Comparison of ENCODE assay signal across 15 cellular contexts in genomic region chr1:235290740-235291502, GRCh38. TPM values are rescaled to one million over a fixed set of nuclear protein-coding genes. Genes with fewer than 3 reads are reported as not detected.
DNase-seq lines count a peak whose midpoint lies in the region; ATAC-seq and TF ChIP-seq lines count a peak whose summit lies in the region.
"Had no signal": no experiment of that assay in that cellular context is flagged by ENCODE, and none has a peak within 500 bp of the region (broad histone marks: within the 10 kb centered on the region; RNA-seq: fewer than 3 reads in every experiment).

No MANE protein-coding gene starts in this region.

- no peak for DNase-seq in activated CD8-positive, alpha-beta T cell treated with anti-CD3 and anti-CD28 coated beads, Interleukin-2, amount 10 ng/mL, durations not matched to agents 7 days and 5 days
- DNase-seq in activated CD8-positive, alpha-beta T cell treated with anti-CD3 and anti-CD28 coated beads for 36 hours = no peak
- DNase-seq in NCI-H146 treated with DMSO at 0.1 percent for 48 hours (lab: John Stamatoyannopoulos, UW; ENCODE audit: unreplicated experiment) (peak; percentile 26), left lobe of liver (ENCODE audit: low spot score) (no peak), COLO829 (ENCODE audit: low spot score) (no peak)
- DNase-seq: C1 segment of cervical spinal cord, COR-L47, NCI-H1105, NCI-H1930, NCI-H510A, OCI-M1, SHP77 treated with DMSO at 0.1 percent for 48 hours had no signal

- no peaks in the 10 kb centered on the region for H3K27me3 Mint-ChIP-seq in activated CD8-positive, alpha-beta T cell treated with anti-CD3 and anti-CD28 coated beads, Interleukin-2, amount 10 ng/mL, durations not matched to agents 7 days and 5 days (ENCODE audit: low read depth)
- H3K27me3 Mint-ChIP-seq in activated CD8-positive, alpha-beta T cell treated with anti-CD3 and anti-CD28 coated beads for 36 hours = no peaks in the 10 kb centered on the region
- H3K27me3 Mint-ChIP-seq in stimulated activated memory B cell treated with anti-CD40 and anti-IgM and Interleukin-4, amounts not matched to agents 10 μg/mL and 1 μg/mL and 100 μg/mL, for 72 hours = no peaks in the 10 kb centered on the region
- H3K27me3 Mint-ChIP-seq: IgD-negative memory B cell had no signal

- CTCF ChIA-PET in activated CD8-positive, alpha-beta T cell treated with anti-CD3 and anti-CD28 coated beads, Interleukin-2, amount 10 ng/mL, durations not matched to agents 7 days and 5 days (lab: Charles Lee) = interaction anchor here (1.5 kb wide), 1 partner anchor 24 kb away, joined by 4 read pairs; no protein-coding TSS in a partner anchor
- CTCF ChIA-PET in activated CD8-positive, alpha-beta T cell treated with anti-CD3 and anti-CD28 coated beads for 36 hours (lab: Charles Lee) = interaction anchor here (0.8 to 0.9 kb wide), 2 partner anchors 33 to 126 kb away, joined by 3 read pairs; no protein-coding TSS in a partner anchor

- no peaks in the 10 kb centered on the region for H3K9me3 Mint-ChIP-seq in activated CD8-positive, alpha-beta T cell treated with anti-CD3 and anti-CD28 coated beads, Interleukin-2, amount 10 ng/mL, durations not matched to agents 7 days and 5 days (ENCODE audit: insufficient read depth)
- H3K9me3 Mint-ChIP-seq in activated CD8-positive, alpha-beta T cell treated with anti-CD3 and anti-CD28 coated beads for 36 hours = no peaks in the 10 kb centered on the region
- no peaks in the 10 kb centered on the region for H3K9me3 Mint-ChIP-seq in stimulated activated memory B cell treated with anti-CD40 and anti-IgM and Interleukin-4, amounts not matched to agents 10 μg/mL and 1 μg/mL and 100 μg/mL, for 72 hours

- POLR2A ChIA-PET in activated CD8-positive, alpha-beta T cell treated with anti-CD3 and anti-CD28 coated beads, Interleukin-2, amount 10 ng/mL, durations not matched to agents 7 days and 5 days (lab: Charles Lee) = no interaction called here
- POLR2A ChIA-PET in activated CD8-positive, alpha-beta T cell treated with anti-CD3 and anti-CD28 coated beads for 36 hours (lab: Charles Lee) = no interaction called here

- no peak overlapping the region for H3K27ac Mint-ChIP-seq in activated CD8-positive, alpha-beta T cell treated with anti-CD3 and anti-CD28 coated beads, Interleukin-2, amount 10 ng/mL, durations not matched to agents 7 days and 5 days
- no peak overlapping the region for H3K27ac Mint-ChIP-seq in activated CD8-positive, alpha-beta T cell treated with anti-CD3 and anti-CD28 coated beads for 36 hours
- H3K27ac Mint-ChIP-seq in stimulated activated memory B cell treated with anti-CD40 and anti-IgM and Interleukin-4, amounts not matched to agents 10 μg/mL and 1 μg/mL and 100 μg/mL, for 72 hours = peak overlapping the region; percentile 3

- ATAC-seq in activated CD8-positive, alpha-beta T cell treated with anti-CD3 and anti-CD28 coated beads, Interleukin-2, amount 10 ng/mL, durations not matched to agents 7 days and 5 days = peak; percentile 36
- ATAC-seq in activated CD8-positive, alpha-beta T cell treated with anti-CD3 and anti-CD28 coated beads for 36 hours = no peak
- ATAC-seq in left lobe of liver (peak; percentile 21), HG03025 (IDR thresholded peaks at IDR 0.05; ENCODE audit: low FRiP score, unreplicated experiment) (no peak)
- ATAC-seq in stimulated activated memory B cell treated with anti-CD40 and anti-IgM and Interleukin-4, amounts not matched to agents 10 μg/mL and 1 μg/mL and 100 μg/mL, for 72 hours = no peak

- no peak for TF ChIP-seq CTCF in activated CD8-positive, alpha-beta T cell treated with anti-CD3 and anti-CD28 coated beads for 36 hours (IDR thresholded peaks at IDR 0.05)

- peaks cover 25% of the 10 kb centered on the region for H3K4me1 Mint-ChIP-seq in activated CD8-positive, alpha-beta T cell treated with anti-CD3 and anti-CD28 coated beads, Interleukin-2, amount 10 ng/mL, durations not matched to agents 7 days and 5 days (ENCODE audit: low read depth)
- H3K4me1 Mint-ChIP-seq in activated CD8-positive, alpha-beta T cell treated with anti-CD3 and anti-CD28 coated beads for 36 hours (ENCODE audit: low read depth) = peaks cover 60% of the 10 kb centered on the region
- H3K4me1 Mint-ChIP-seq in stimulated activated memory B cell treated with anti-CD40 and anti-IgM and Interleukin-4, amounts not matched to agents 10 μg/mL and 1 μg/mL and 100 μg/mL, for 72 hours = peaks cover 66% of the 10 kb centered on the region

- H3K36me3 Mint-ChIP-seq in activated CD8-positive, alpha-beta T cell treated with anti-CD3 and anti-CD28 coated beads, Interleukin-2, amount 10 ng/mL, durations not matched to agents 7 days and 5 days (ENCODE audit: low read depth) = peaks cover 14% of the 10 kb centered on the region
- peaks cover 12% of the 10 kb centered on the region for H3K36me3 Mint-ChIP-seq in activated CD8-positive, alpha-beta T cell treated with anti-CD3 and anti-CD28 coated beads for 36 hours (ENCODE audit: low read depth)
- peaks cover 6% of the 10 kb centered on the region for H3K36me3 Mint-ChIP-seq in stimulated activated memory B cell treated with anti-CD40 and anti-IgM and Interleukin-4, amounts not matched to agents 10 μg/mL and 1 μg/mL and 100 μg/mL, for 72 hours

- no peak overlapping the region for H3K4me3 Mint-ChIP-seq in activated CD8-positive, alpha-beta T cell treated with anti-CD3 and anti-CD28 coated beads, Interleukin-2, amount 10 ng/mL, durations not matched to agents 7 days and 5 days
- no peak overlapping the region for H3K4me3 Mint-ChIP-seq in activated CD8-positive, alpha-beta T cell treated with anti-CD3 and anti-CD28 coated beads for 36 hours
- H3K4me3 Mint-ChIP-seq in stimulated activated memory B cell treated with anti-CD40 and anti-IgM and Interleukin-4, amounts not matched to agents 10 μg/mL and 1 μg/mL and 100 μg/mL, for 72 hours = no peak overlapping the region

- intact Hi-C loops in activated CD8-positive, alpha-beta T cell treated with anti-CD3 and anti-CD28 coated beads for 36 hours (cut with micrococcal nuclease) = loop anchor here (5.0 kb wide), 1 partner anchor 36 kb away; the partner anchor contains the start of genes ARID4B and GGPS1

RNA-seq across cellular contexts. Expression of gene ARID4B, which starts 37.1 kb away (rescaled TPM):
- 10 to 100 TPM; 43.3 to 45.7 TPM for total RNA-seq in activated CD8-positive, alpha-beta T cell treated with anti-CD3 and anti-CD28 coated beads, Interleukin-2, amount 10 ng/mL, durations not matched to agents 7 days and 5 days
- 10 to 100 TPM; 38.8 to 41.9 TPM for total RNA-seq in activated CD8-positive, alpha-beta T cell treated with anti-CD3 and anti-CD28 coated beads for 36 hours
- total RNA-seq in left lobe of liver = 10.9 TPM

RNA-seq across cellular contexts. Expression of gene GGPS1, which starts 37.4 kb away (rescaled TPM):
- total RNA-seq in activated CD8-positive, alpha-beta T cell treated with anti-CD3 and anti-CD28 coated beads, Interleukin-2, amount 10 ng/mL, durations not matched to agents 7 days and 5 days = 10 to 100 TPM; 24.5 to 25.9 TPM
- total RNA-seq in activated CD8-positive, alpha-beta T cell treated with anti-CD3 and anti-CD28 coated beads for 36 hours = 10 to 100 TPM; 35.4 to 37.8 TPM
- 8.6 TPM for total RNA-seq in left lobe of liver

Comparison
In these comparisons a context has a peak if more than half of its experiments do, and no peak if none do; other contexts are left out.
1. ATAC-seq: peak in activated CD8-positive, alpha-beta T cell treated with anti-CD3 and anti-CD28 coated beads, Interleukin-2, amount 10 ng/mL, durations not matched to agents 7 days and 5 days (single experiment) and left lobe of liver (single experiment); none in activated CD8-positive, alpha-beta T cell treated with anti-CD3 and anti-CD28 coated beads for 36 hours (single experiment), stimulated activated memory B cell treated with anti-CD40 and anti-IgM and Interleukin-4, amounts not matched to agents 10 μg/mL and 1 μg/mL and 100 μg/mL, for 72 hours (single experiment) and HG03025 (single experiment).